Comparison of ENCODE assay signal across 17 cellular contexts in genomic region chr11:134131628-134132244, GRCh38.
DNase-seq lines count a peak whose midpoint lies in the region; ATAC-seq, FAIRE-seq and TF ChIP-seq lines count a peak whose summit lies in the region.
"Had no signal": no experiment of that assay in that cellular context is flagged by ENCODE, and none has a peak within 500 bp of the region (broad histone marks: within the 10 kb centered on the region; RNA-seq: fewer than 3 reads in every experiment).

No MANE protein-coding gene starts in this region.

- H2BK120ac ChIP-seq in IMR-90 (ENCODE audit: low read depth, low read length) (no peak overlapping the region), trophoblast cell (ENCODE audit: insufficient read depth, low read length, poor library complexity) (no peak overlapping the region)

- no peak overlapping the region for H4K5ac ChIP-seq in IMR-90 (ENCODE audit: low read depth, low read length)

- H2BK5ac ChIP-seq in IMR-90 (ENCODE audit: low read depth, low read length, poor library complexity, severe bottlenecking) (no peak overlapping the region), trophoblast cell (ENCODE audit: low read depth, low read length, poor library complexity) (no peak overlapping the region)

- H3K27ac ChIP-seq in SK-N-SH (ENCODE audit: low read depth in 2 of 2, low read length in 1 of 2) (no peak overlapping the region), IMR-90 (ENCODE audit: insufficient read depth, low read length) (no peak overlapping the region), K562 (ENCODE audit: extremely low read depth, low read depth, low read length) (no peak overlapping the region), trophoblast cell (ENCODE audit: low read depth, low read length) (peak overlapping the region; percentile 17), RWPE1 (no peak overlapping the region)
- H3K27ac ChIP-seq: 22Rv1, A549 had no signal

- H3K18ac ChIP-seq in IMR-90 (ENCODE audit: low read depth, low read length) (no peak overlapping the region), trophoblast cell (ENCODE audit: low read length) (no peak overlapping the region)

- H4K91ac ChIP-seq in IMR-90 (ENCODE audit: insufficient read depth, low read depth, low read length): no peak overlapping the region
- no peak overlapping the region for H4K91ac ChIP-seq in trophoblast cell (ENCODE audit: low read depth, low read length)

- no peak overlapping the region for H2AK5ac ChIP-seq in IMR-90 (ENCODE audit: low read depth, low read length)
- H2AK5ac ChIP-seq in trophoblast cell (ENCODE audit: low read length): no peak overlapping the region

- TF ChIP-seq CTCF in SK-N-SH (IDR thresholded peaks at IDR 0.05): no peak
- no peak for TF ChIP-seq CTCF in IMR-90 (conservative IDR thresholded peaks at IDR 0.05; ENCODE audit: low read depth, low read length)
- no peak for TF ChIP-seq CTCF in K562 (IDR thresholded peaks at IDR 0.05 in 2 of 3, conservative IDR thresholded peaks at IDR 0.05 in 1 of 3; ENCODE audit: insufficient read depth in 2 of 3, low read depth in 1 of 3, low read length in 3 of 3)
- TF ChIP-seq CTCF in glutamatergic neuron (IDR thresholded peaks at IDR 0.05; ENCODE audit: partially characterized antibody, unreplicated experiment): no peak
- no peak for TF ChIP-seq CTCF in RWPE1 (conservative IDR thresholded peaks at IDR 0.05; ENCODE audit: low read depth)

- BruUV-seq in IMR-90 (replicated peaks; lab: Mats Ljungman, UMichigan): no TSS peak
- BruUV-seq in K562 (replicated peaks; lab: Mats Ljungman, UMichigan): no TSS peak

- H3K9me3 Mint-ChIP-seq in glutamatergic neuron (ENCODE audit: unreplicated experiment): peaks cover 16% of the 10 kb centered on the region
- H3K9me3 Mint-ChIP-seq in effector memory CD8-positive, alpha-beta T cell: peaks cover 7% of the 10 kb centered on the region in 2 donors

- H3K4me1 ChIP-seq in SK-N-SH (ENCODE audit: control insufficient read depth in 1 of 2, insufficient read depth in 2 of 2, low read depth in 1 of 2, low read length in 1 of 2): peaks cover 0 to 2% of the 10 kb centered on the region in 2 experiments; a peak in 1 of 4 replicates
- H3K4me1 ChIP-seq in IMR-90 (ENCODE audit: control insufficient read depth, insufficient read depth, low read length): peaks cover 6% of the 10 kb centered on the region
- no peaks in the 10 kb centered on the region for H3K4me1 ChIP-seq in K562 (replicated peaks in 1 of 2; ENCODE audit: control insufficient read depth in 2 of 2, insufficient read depth in 2 of 2, low read length in 2 of 2)
- peaks cover 0 to 2% of the 10 kb centered on the region in 2 experiments for H3K4me1 ChIP-seq in trophoblast cell (ENCODE audit: control insufficient read depth in 1 of 2, insufficient read depth in 2 of 2, low read length in 2 of 2)
- H3K4me1 ChIP-seq: A549, HAP-1 had no signal

- dilution Hi-C loops in IMR-90 (cut with HindIII; ENCODE audit: low sequenced_read_pairs, unreplicated experiment): no loop called here

- H2AK9ac ChIP-seq in IMR-90 (replicated peaks; ENCODE audit: low read depth, low read length, poor library complexity): no peak overlapping the region

- peaks cover 39% of the 10 kb centered on the region for H3K36me3 Mint-ChIP-seq in glutamatergic neuron (ENCODE audit: unreplicated experiment)
- H3K36me3 Mint-ChIP-seq in effector memory CD8-positive, alpha-beta T cell (ENCODE audit: insufficient read depth): peaks cover 3% of the 10 kb centered on the region

- no peaks in the 10 kb centered on the region for H3K9me2 ChIP-seq in SK-N-SH

- DNase-seq in SK-N-SH (no peak), IMR-90 (no peak), K562 (ENCODE audit: extremely low read depth in 1 of 4, low spot score in 3 of 4) (no peak), trophoblast cell (no peak), glutamatergic neuron (no peak), RWPE1 (ENCODE audit: low spot score) (no peak)
- no peak for DNase-seq in effector memory CD8-positive, alpha-beta T cell
- DNase-seq: AML-193; CD4-positive, alpha-beta memory T cell; DMS153; DMS79; GF-D8 had no signal

- TF ChIP-seq POLR2A in IMR-90 (IDR thresholded peaks at IDR 0.05; ENCODE audit: low read depth, low read length) (no peak), K562 (conservative IDR thresholded peaks at IDR 0.05) (no peak)

- H3K79me1 ChIP-seq in IMR-90 (ENCODE audit: low read depth in 1 of 2, low read length in 2 of 2) (peaks cover 10 to 28% of the 10 kb centered on the region in 2 experiments; a peak in 3 of 4 replicates), trophoblast cell (ENCODE audit: low read length) (peaks cover 1% of the 10 kb centered on the region)

- peaks cover 3% of the 10 kb centered on the region for H3F3A ChIP-seq in SK-N-SH (replicated peaks; ENCODE audit: insufficient read depth)

- peaks cover 0 to 11% of the 10 kb centered on the region in 2 experiments for H3K36me3 ChIP-seq in SK-N-SH (replicated peaks in 1 of 2; ENCODE audit: control insufficient read depth in 1 of 2, insufficient read depth in 2 of 2, low read length in 1 of 2)
- no peaks in the 10 kb centered on the region for H3K36me3 ChIP-seq in IMR-90 (ENCODE audit: control insufficient read depth, insufficient read depth, low read length)
- no peaks in the 10 kb centered on the region for H3K36me3 ChIP-seq in K562 (ENCODE audit: control insufficient read depth, insufficient read depth, low read length)
- no peaks in the 10 kb centered on the region for H3K36me3 ChIP-seq in trophoblast cell (ENCODE audit: control insufficient read depth in 1 of 2, insufficient read depth in 2 of 2, low read length in 2 of 2)

- H3K4me3 Mint-ChIP-seq in glutamatergic neuron (ENCODE audit: unreplicated experiment): no peak overlapping the region
- H3K4me3 Mint-ChIP-seq in effector memory CD8-positive, alpha-beta T cell: no peak overlapping the region
- H3K4me3 Mint-ChIP-seq: CD4-positive, alpha-beta memory T cell had no signal

- H4K20me1 ChIP-seq in SK-N-SH (ENCODE audit: insufficient read depth) (no peaks in the 10 kb centered on the region), IMR-90 (ENCODE audit: insufficient read depth, low read length) (no peaks in the 10 kb centered on the region), K562 (replicated peaks; ENCODE audit: control insufficient read depth, insufficient read depth, low read length) (no peaks in the 10 kb centered on the region)

- H3K4me2 ChIP-seq in SK-N-SH: no peak overlapping the region
- H3K4me2 ChIP-seq in IMR-90 (ENCODE audit: low read depth, low read length): no peak overlapping the region
- H3K4me2 ChIP-seq in K562 (ENCODE audit: insufficient read depth, low read length): no peak overlapping the region
- no peak overlapping the region for H3K4me2 ChIP-seq in trophoblast cell (ENCODE audit: low read length)
- H3K4me2 ChIP-seq: A549 had no signal

- intact Hi-C loops in IMR-90 (cut with micrococcal nuclease) (no loop called here), K562 (cut with micrococcal nuclease) (no loop called here)

- FAIRE-seq in K562 (lab: Jason Lieb, UNC): no peak
- FAIRE-seq: A549, HTR-8/SVneo had no signal

- POLR2A ChIA-PET in SK-N-SH (lab: Yijun Ruan, JAX): no interaction called here
- POLR2A ChIA-PET in IMR-90 (lab: Charles Lee; ENCODE audit: unreplicated experiment): no interaction called here
- POLR2A ChIA-PET in K562 (lab: Yijun Ruan, JAX): no interaction called here
- POLR2A ChIA-PET in RWPE1 (lab: Yijun Ruan, JAX; ENCODE audit: low non-redundant PET): no interaction called here

- H3K4ac ChIP-seq in IMR-90 (ENCODE audit: low read depth, low read length) (no peak overlapping the region), trophoblast cell (ENCODE audit: low read depth, low read length) (no peak overlapping the region)

- TF ChIP-seq RAD21 in SK-N-SH (IDR thresholded peaks at IDR 0.05; ENCODE audit: low read length) (no peak), IMR-90 (IDR thresholded peaks at IDR 0.05; ENCODE audit: low read length) (no peak), K562 (CRISPR knock-in tag; conservative IDR thresholded peaks at IDR 0.05 in 1 of 2, IDR thresholded peaks at IDR 0.05 in 1 of 2) (no peak)

- peaks cover 3% of the 10 kb centered on the region for H3K4me1 Mint-ChIP-seq in glutamatergic neuron (ENCODE audit: low read depth, unreplicated experiment)
- H3K4me1 Mint-ChIP-seq in effector memory CD8-positive, alpha-beta T cell (ENCODE audit: low read depth in 2 of 2): no peaks in the 10 kb centered on the region
- H3K4me1 Mint-ChIP-seq: CD4-positive, alpha-beta memory T cell had no signal

- H2BK20ac ChIP-seq in IMR-90 (ENCODE audit: low read depth, low read length): no peak overlapping the region

- H3K9ac ChIP-seq in SK-N-SH: no peak overlapping the region
- H3K9ac ChIP-seq in IMR-90 (ENCODE audit: low read depth, low read length): no peak overlapping the region
- H3K9ac ChIP-seq in K562 (ENCODE audit: insufficient read depth in 1 of 2, low read depth in 2 of 2, low read length in 2 of 2): no peak overlapping the region
- no peak overlapping the region for H3K9ac ChIP-seq in trophoblast cell (ENCODE audit: low read length)

- no peaks in the 10 kb centered on the region for H3K27me3 ChIP-seq in SK-N-SH (ENCODE audit: insufficient read depth)
- H3K27me3 ChIP-seq in IMR-90 (ENCODE audit: control insufficient read depth, insufficient read depth, low read length): no peaks in the 10 kb centered on the region
- peaks cover 0 to 2% of the 10 kb centered on the region in 2 experiments; a peak in 1 of 5 replicates for H3K27me3 ChIP-seq in K562 (ENCODE audit: control insufficient read depth in 2 of 2, insufficient read depth in 2 of 2, low read length in 2 of 2)
- H3K27me3 ChIP-seq in trophoblast cell (ENCODE audit: insufficient read depth, low read length): no peaks in the 10 kb centered on the region

- 91% methylated on average over 2 of the region's 2 CpGs for WGBS in SK-N-SH (ENCODE audit: low lambda C conversion rate)
- 100% methylated on average over 2 of the region's 2 CpGs; no CpG with 5 or more reads in 1 of the 2 experiments for WGBS in IMR-90 (ENCODE audit: extremely low coverage in 2 of 2, insufficient read length in 1 of 2), 2 experiments
- 0% methylated on average over 2 of the region's 2 CpGs for WGBS in K562 (ENCODE audit: insufficient coverage, low coverage, missing lambda C conversion rate)
- WGBS in trophoblast cell (ENCODE audit: extremely low coverage, insufficient coverage, insufficient read length): no CpG with 5 or more reads among the region's 2 CpGs

- H3K14ac ChIP-seq in IMR-90 (replicated peaks; ENCODE audit: low read depth, low read length): no peak overlapping the region
- H3K14ac ChIP-seq in trophoblast cell (ENCODE audit: low read length): no peak overlapping the region

- no peak for TF ChIP-seq EP300 in SK-N-SH (IDR thresholded peaks at IDR 0.05; ENCODE audit: borderline replicate concordance in 1 of 2, low read depth in 1 of 2, low read length in 1 of 2)
- TF ChIP-seq EP300 in K562 (IDR thresholded peaks at IDR 0.05; ENCODE audit: low read length): no peak

- no peak overlapping the region for H4K12ac ChIP-seq in trophoblast cell (ENCODE audit: low read depth, low read length)

- no peak overlapping the region for H2BK15ac ChIP-seq in IMR-90 (ENCODE audit: low read depth, low read length)

- no peak overlapping the region for H3K4me3 ChIP-seq in SK-N-SH (ENCODE audit: low read depth in 2 of 2, low read length in 1 of 2)
- no peak overlapping the region for H3K4me3 ChIP-seq in IMR-90 (ENCODE audit: insufficient read depth, low read depth, low read length)
- H3K4me3 ChIP-seq in K562: no peak overlapping the region
- H3K4me3 ChIP-seq in trophoblast cell (ENCODE audit: low read depth, low read length): no peak overlapping the region
- H3K4me3 ChIP-seq: A549, HAP-1 had no signal

- H4K8ac ChIP-seq in IMR-90 (ENCODE audit: low read depth in 2 of 2, low read length in 2 of 2) (no peak overlapping the region), trophoblast cell (ENCODE audit: low read depth, low read length) (no peak overlapping the region)

- H2AFZ ChIP-seq in SK-N-SH (ENCODE audit: low read depth): no peak overlapping the region
- H2AFZ ChIP-seq in IMR-90 (replicated peaks; ENCODE audit: low read length, poor library complexity): no peak overlapping the region
- H2AFZ ChIP-seq in K562 (ENCODE audit: low read depth, low read length): no peak overlapping the region
- H2AFZ ChIP-seq in trophoblast cell (ENCODE audit: insufficient read depth, low read length, poor library complexity): no peak overlapping the region

- ATAC-seq in SK-N-SH treated with all-trans-retinoic acid at 6 μM for 48 hours (no peak), IMR-90 (ENCODE audit: low read depth) (no peak), K562 (no peak)
- ATAC-seq in effector memory CD8-positive, alpha-beta T cell (replicated peaks): no peak
- ATAC-seq: A549 had no signal

- no peaks in the 10 kb centered on the region for H3K27me3 Mint-ChIP-seq in glutamatergic neuron (ENCODE audit: unreplicated experiment)
- peaks cover 16 to 29% of the 10 kb centered on the region in 2 donors for H3K27me3 Mint-ChIP-seq in effector memory CD8-positive, alpha-beta T cell

- H3K9me3 ChIP-seq in SK-N-SH (peaks cover 12% of the 10 kb centered on the region; the same call in 1 of the 2 replicates), IMR-90 (ENCODE audit: control insufficient read depth, insufficient read depth, low read length) (peaks cover 2% of the 10 kb centered on the region; the same call in 1 of the 2 replicates), K562 (replicated peaks; ENCODE audit: control insufficient read depth, insufficient read depth, low read depth, low read length) (no peaks in the 10 kb centered on the region), trophoblast cell (ENCODE audit: insufficient read depth, low read depth, low read length) (no peaks in the 10 kb centered on the region)

- peaks cover 20% of the 10 kb centered on the region; the same call in 1 of the 2 replicates for H3K79me2 ChIP-seq in SK-N-SH (ENCODE audit: insufficient read depth)
- H3K79me2 ChIP-seq in K562 (ENCODE audit: control insufficient read depth, insufficient read depth, low read length): no peaks in the 10 kb centered on the region
- H3K79me2 ChIP-seq in trophoblast cell (ENCODE audit: control insufficient read depth, insufficient read depth, low read length, poor library complexity): no peaks in the 10 kb centered on the region

- CTCF ChIA-PET in SK-N-SH (lab: Yijun Ruan, JAX): no interaction called here
- CTCF ChIA-PET in IMR-90 (lab: Yijun Ruan, JAX): interaction anchor here (1.0 to 1.9 kb wide), 2 partner anchors 12 to 81 kb away, joined by 4 to 6 read pairs; no protein-coding TSS in a partner anchor
- CTCF ChIA-PET in K562 (lab: Yijun Ruan, JAX; ENCODE audit: low intra/inter-chr PET ratio): no interaction called here
- CTCF ChIA-PET in RWPE1 (lab: Yijun Ruan, JAX): interaction anchor here (0.6 kb wide), 1 partner anchor 138 kb away, joined by 5 read pairs; no protein-coding TSS in a partner anchor

- no peak overlapping the region for H2BK12ac ChIP-seq in trophoblast cell (ENCODE audit: low read length)

- H3K23ac ChIP-seq in IMR-90 (ENCODE audit: low read depth, low read length): no peak overlapping the region
- no peak overlapping the region for H3K23ac ChIP-seq in trophoblast cell (ENCODE audit: low read length)

- H3K27ac Mint-ChIP-seq in glutamatergic neuron (ENCODE audit: unreplicated experiment): no peak overlapping the region
- H3K27ac Mint-ChIP-seq in effector memory CD8-positive, alpha-beta T cell: no peak overlapping the region
- H3K27ac Mint-ChIP-seq: CD4-positive, alpha-beta memory T cell had no signal

- in situ Hi-C loops in IMR-90 (cut with MboI; ENCODE audit: low sequenced_read_pairs) (no loop called here), K562 (cut with MboI) (no loop called here)

- H3K56ac ChIP-seq in IMR-90 (ENCODE audit: extremely low read depth, insufficient read depth, low read length): no peak overlapping the region

- peaks cover 4% of the 10 kb centered on the region for H3K9me1 ChIP-seq in IMR-90 (ENCODE audit: insufficient read depth, low read length)
- H3K9me1 ChIP-seq in K562 (ENCODE audit: control insufficient read depth, insufficient read depth, low read length): no peaks in the 10 kb centered on the region

Comparison
In these comparisons a context has a peak if more than half of its experiments do, and no peak if none do; other contexts are left out.
1. CTCF ChIA-PET loops: an anchor here in IMR-90 (1.0 to 1.9 kb wide) and RWPE1 (0.6 kb wide); none called in SK-N-SH and K562.